Comparison of ENCODE assay signal across 8 cellular contexts in genomic region chr17:82292251-82293154, GRCh38. TPM values are rescaled to one million over a fixed set of nuclear protein-coding genes. Genes with fewer than 3 reads are reported as not detected.
DNase-seq lines count a peak whose midpoint lies in the region; ATAC-seq and TF ChIP-seq lines count a peak whose summit lies in the region.

No MANE protein-coding gene starts in this region.

- peaks cover 27% of the 10 kb centered on the region for H3K4me1 Mint-ChIP-seq in chondrocyte (ENCODE audit: low read depth)

- DNase-seq in Ammon's horn (ENCODE audit: low spot score) (peak; percentile 98), NCI-H460 (ENCODE audit: extremely low read depth, low read depth) (peak; percentile 98), chondrocyte (ENCODE audit: low spot score) (peak; percentile 97), kidney epithelial cell (ENCODE audit: low read depth) (peak; percentile 97)
- DNase-seq in activated CD4-positive, alpha-beta T cell treated with anti-CD3 and anti-CD28 coated beads for 1 hour: peak; percentile 88
- peak; percentile 95 for DNase-seq in stimulated activated CD4-positive, alpha-beta T cell treated with anti-CD3 and anti-CD28 coated beads, Interleukin-15, amount 100 ng/mL, for 24 hours

- H3K27ac Mint-ChIP-seq in chondrocyte (ENCODE audit: unreplicated experiment): peak overlapping the region; percentile 59

- H3K27me3 Mint-ChIP-seq in chondrocyte (ENCODE audit: low read depth): no peaks in the 10 kb centered on the region

- TF ChIP-seq CTCF in chondrocyte (IDR thresholded peaks at IDR 0.05): peak; percentile 10
- no peak for TF ChIP-seq CTCF in kidney epithelial cell (IDR thresholded peaks at IDR 0.05; ENCODE audit: insufficient read depth, low read length, poor library complexity, severe bottlenecking)

- no peaks in the 10 kb centered on the region for H3K36me3 Mint-ChIP-seq in chondrocyte (ENCODE audit: low read depth)

- H3K9me3 Mint-ChIP-seq in chondrocyte (ENCODE audit: low read depth): no peaks in the 10 kb centered on the region

- H3K27me3 ChIP-seq in kidney epithelial cell (ENCODE audit: control insufficient read depth, insufficient read depth, low read length): no peaks in the 10 kb centered on the region

- H3K4me3 Mint-ChIP-seq in chondrocyte (ENCODE audit: unreplicated experiment): peak overlapping the region; percentile 73

- peak; percentile 97 for TF ChIP-seq POLR2A in GM19193 (IDR thresholded peaks at IDR 0.05; ENCODE audit: extremely low read depth, insufficient read depth, insufficient read length)

- no peaks in the 10 kb centered on the region for H3K36me3 ChIP-seq in kidney epithelial cell (ENCODE audit: control insufficient read depth, insufficient read depth, low read length)

- H3K4me3 ChIP-seq in kidney epithelial cell (ENCODE audit: low read depth, low read length): peak overlapping the region; percentile 66

- ATAC-seq in HG03432 (IDR thresholded peaks at IDR 0.05; ENCODE audit: unreplicated experiment): peak; percentile 82

RNA-seq across cellular contexts. Expression of gene CSNK1D, which starts 19.0 kb away (rescaled TPM):
- 26.6 and 31.6 TPM in 2 replicates for total RNA-seq in NCI-H460 (2014; rRNA removed; shearing (Covaris generic))
- polyA plus RNA-seq in NCI-H460 (2014; cell fraction: nucleus; rRNA removed): 56.2 and 79.0 TPM in 2 replicates
- total RNA-seq in chondrocyte (93.0 to 94.5 TPM (median 93.9 TPM) in 3 replicates), kidney epithelial cell (55.1 and 61.7 TPM in 2 replicates)

RNA-seq across cellular contexts. Expression of gene CD7, which starts 24.9 kb away (rescaled TPM):
- total RNA-seq in NCI-H460 (2014; rRNA removed; shearing (Covaris generic)): 0.32 TPM in 1 of 2 replicates, not detected in the other
- 0.72 and 0.98 TPM in 2 replicates for polyA plus RNA-seq in NCI-H460 (2014; cell fraction: nucleus; rRNA removed)
- total RNA-seq in chondrocyte: not detected in 3 replicates
- 0.21 TPM in 1 of 2 replicates, not detected in the other for total RNA-seq in kidney epithelial cell

RNA-seq across cellular contexts. Expression of gene SECTM1, which starts 41.1 kb away (rescaled TPM):
- total RNA-seq in NCI-H460 (2014; rRNA removed; shearing (Covaris generic)): 13.0 and 19.3 TPM in 2 replicates
- polyA plus RNA-seq in NCI-H460 (2014; cell fraction: nucleus; rRNA removed): 14.4 and 23.8 TPM in 2 replicates
- total RNA-seq in chondrocyte (1.3 to 2.5 TPM (median 2.1 TPM) in 3 replicates), kidney epithelial cell (0.07 TPM in 1 of 2 replicates, not detected in the other)

Comparison
In these comparisons a context has a peak if more than half of its experiments do, and no peak if none do; other contexts are left out.
1. Peak in every context shown above with its lines: DNase-seq, ATAC-seq and H3K4me3 ChIP-seq.